ENCODE assay signal across 8 cellular contexts in genomic region chr16:79600636-79601091, GRCh38. TPM values are rescaled to one million over a fixed set of nuclear protein-coding genes. Genes with fewer than 3 reads are reported as not detected.
DNase-seq lines count a peak whose midpoint lies in the region; ATAC-seq and TF ChIP-seq lines count a peak whose summit lies in the region.

TSS of gene MAF (minus strand) at chr16:79600737. CDS start at chr16:79599902, 835 bp downstream.

- no peak for TF ChIP-seq CTCF in GM06990 (IDR thresholded peaks at IDR 0.05; ENCODE audit: insufficient read depth, low read length, poor library complexity, severe bottlenecking)

- ATAC-seq in Right ventricle myocardium inferior (peak; percentile 84), GM19328 (IDR thresholded peaks at IDR 0.05; ENCODE audit: unreplicated experiment) (no peak)

- H3K4me3 Mint-ChIP-seq in T-helper 1 cell treated with Interleukin-12 subunit alpha and Interleukin-12 subunit beta and Interleukin-4 antibody, amounts not matched to agents 30 μg/mL and 1 μg/mL, for 36 hours = peak within 1 kb of the TSS; percentile 93

- H3K4me1 Mint-ChIP-seq in T-helper 1 cell treated with Interleukin-12 subunit alpha and Interleukin-12 subunit beta and Interleukin-4 antibody, amounts not matched to agents 30 μg/mL and 1 μg/mL, for 36 hours (ENCODE audit: low read depth) = peaks cover 36% of the 10 kb centered on the region

- H3K4me3 ChIP-seq in GM06990 (replicated peaks; ENCODE audit: low read depth, low read length) (peak within 1 kb of the TSS; percentile 35), subcutaneous abdominal adipose tissue (ENCODE audit: low read depth in 1 of 5, low read length in 5 of 5) (peak within 1 kb of the TSS; percentile 89 to 98 (median 92))

- H3K27ac ChIP-seq in adipose tissue (ENCODE audit: low read depth, low read length) (peak within 1 kb of the TSS; percentile 87), subcutaneous abdominal adipose tissue (ENCODE audit: low read depth, low read length) (peak within 1 kb of the TSS; percentile 95)

- H3K36me3 ChIP-seq in GM06990 (ENCODE audit: control insufficient read depth, insufficient read depth, low read length) (no peaks in the 10 kb centered on the region), subcutaneous abdominal adipose tissue (ENCODE audit: control insufficient read depth in 5 of 5, insufficient read depth in 5 of 5, low read length in 5 of 5) (no peaks in the 10 kb centered on the region)

- WGBS in adipose tissue, 3 donors = 0 to 1% (median 0%) methylated on average over 26 of the region's 26 CpGs

- H3K9me3 Mint-ChIP-seq in T-helper 1 cell treated with Interleukin-12 subunit alpha and Interleukin-12 subunit beta and Interleukin-4 antibody, amounts not matched to agents 30 μg/mL and 1 μg/mL, for 36 hours = no peaks in the 10 kb centered on the region

- peaks cover 6% of the 10 kb centered on the region for H3K27me3 ChIP-seq in GM06990 (replicated peaks; ENCODE audit: control insufficient read depth, insufficient read depth, low read length)
- H3K27me3 ChIP-seq in subcutaneous abdominal adipose tissue (ENCODE audit: control insufficient read depth in 5 of 5, insufficient read depth in 4 of 5, low read length in 5 of 5) = no peaks in the 10 kb centered on the region

- intact Hi-C loops in Right ventricle myocardium inferior (cut with DNase I) = loop anchor here (2.0 to 10.0 kb wide), 8 partner anchors 58 to 1098 kb away; no protein-coding TSS in a partner anchor

- DNase-seq in GM06990 (ENCODE audit: extremely low read depth, insufficient read length) = peak; percentile 22
- DNase-seq in M059J (ENCODE audit: low read depth) = peak; percentile 64
- peak; percentile 96 for DNase-seq in Right ventricle myocardium inferior (ENCODE audit: missing footprints)
- peak; percentile 69 for DNase-seq in occipital lobe (lab: John Stamatoyannopoulos, UW)

- peak within 1 kb of the TSS; percentile 63 to 87 (median 85) for H3K9ac ChIP-seq in subcutaneous abdominal adipose tissue (ENCODE audit: low read length in 5 of 5)

- H3K27me3 Mint-ChIP-seq in T-helper 1 cell treated with Interleukin-12 subunit alpha and Interleukin-12 subunit beta and Interleukin-4 antibody, amounts not matched to agents 30 μg/mL and 1 μg/mL, for 36 hours (ENCODE audit: low read depth) = peaks cover 7% of the 10 kb centered on the region

- H3K27ac Mint-ChIP-seq in T-helper 1 cell treated with Interleukin-12 subunit alpha and Interleukin-12 subunit beta and Interleukin-4 antibody, amounts not matched to agents 30 μg/mL and 1 μg/mL, for 36 hours = peak within 1 kb of the TSS; percentile 94

- peaks cover 2 to 52% (median 23%) of the 10 kb centered on the region in 5 donors for H3K4me1 ChIP-seq in subcutaneous abdominal adipose tissue (ENCODE audit: control insufficient read depth in 5 of 5, insufficient read depth in 5 of 5, low read length in 5 of 5)

- H3K36me3 Mint-ChIP-seq in T-helper 1 cell treated with Interleukin-12 subunit alpha and Interleukin-12 subunit beta and Interleukin-4 antibody, amounts not matched to agents 30 μg/mL and 1 μg/mL, for 36 hours (ENCODE audit: low read depth) = peaks cover 23% of the 10 kb centered on the region

- H3K9me3 ChIP-seq in subcutaneous abdominal adipose tissue (ENCODE audit: control insufficient read depth in 5 of 5, low read length in 5 of 5) = no peaks in the 10 kb centered on the region

RNA-seq across cellular contexts. Expression of gene MAF, which starts in this region (rescaled TPM):
- 0.39 TPM in 1 of 2 replicates, not detected in the other for total RNA-seq in M059J (2014; rRNA removed; shearing (Covaris generic))
- polyA plus RNA-seq in adipose tissue = 10 to 100 TPM in 2 of 3 donors, 1 to 10 TPM in 1; 2.5 to 30.0 (median 11.7) TPM
- total RNA-seq in Right ventricle myocardium inferior = 19.6 TPM
- 26.8 TPM for total RNA-seq in occipital lobe

Comparison
In these comparisons a context has a peak if more than half of its experiments do, and no peak if none do; other contexts are left out.
1. RNA of gene MAF (total RNA-seq): 26.8 TPM in occipital lobe (single experiment) and 19.6 TPM in Right ventricle myocardium inferior (single experiment); 0.39 TPM in M059J; every median in the first group is over 10 times any median in the second.
2. Peak in DNase-seq in M059J; RNA of the gene not detected or under 1 TPM.
3. DNase-seq: peak in every context shown above with its lines; median percentile 96 in Right ventricle myocardium inferior; 69 in occipital lobe; 64 in M059J; 22 in GM06990.